Comparison of ENCODE assay signal across 25 cellular contexts in the genomic region with DNA sequence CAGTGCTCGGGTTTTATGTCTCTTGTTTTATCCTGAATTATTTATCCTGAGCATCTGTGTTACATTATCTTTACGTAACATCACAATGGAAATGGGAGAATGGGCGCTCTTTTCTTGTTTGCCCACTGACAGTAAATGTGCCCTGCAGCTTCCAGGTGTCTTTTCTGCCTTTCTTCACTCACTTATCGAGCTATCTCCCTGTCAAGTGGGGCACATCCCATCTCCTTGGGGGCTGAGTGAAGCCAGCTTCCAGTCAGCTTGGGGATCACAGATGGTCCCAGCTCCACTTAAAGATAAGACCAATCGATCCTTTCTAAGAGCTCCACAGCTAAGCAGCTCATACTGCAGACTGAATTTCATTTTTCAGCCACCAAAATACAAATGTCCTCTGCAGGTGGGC.
"Had no signal": no experiment of that assay in that cellular context is flagged by ENCODE, and none has a peak within 500 bp of the region (broad histone marks: within the 10 kb centered on the region; RNA-seq: fewer than 3 reads in every experiment).

No MANE protein-coding gene starts in this region.

- H3K4me1 ChIP-seq: ascending aorta, breast epithelium, colonic mucosa, heart right ventricle had no signal

- H3K9me3 ChIP-seq: colonic mucosa had no signal

- H3K27ac ChIP-seq: ascending aorta, breast epithelium, cardiac muscle cell, colonic mucosa, heart right ventricle, hepatocyte had no signal

- H3K36me3 ChIP-seq: ascending aorta, breast epithelium, cardiac muscle cell, colonic mucosa, heart right ventricle had no signal

- H3K4me3 ChIP-seq: ascending aorta, breast epithelium, cardiac muscle cell, colonic mucosa, heart right ventricle, hepatocyte had no signal

- ATAC-seq: activated naive CD4-positive, alpha-beta T cell treated with anti-CD3 and anti-CD28 coated beads, Interleukin-2, amount 50 U/mL, for 72 hours; activated T-cell treated with anti-CD3 and anti-CD28 coated beads, Interleukin-2, amount 50 U/mL, for 4 hours; activated T-helper 17 cell treated with anti-CD3 and anti-CD28 coated beads, Interleukin-2, amount 50 U/mL, for 72 hours; esophagus mucosa; heart right ventricle; T-helper 17 cell; WTC11 had no signal

- H2AFZ ChIP-seq: hepatocyte had no signal

- H3K79me2 ChIP-seq: hepatocyte had no signal

- DNase-seq: activated CD4-positive, alpha-beta memory T cell treated with anti-CD3 and anti-CD28 coated beads, Interleukin-2, amount 10 ng/mL, durations not matched to agents 7 days and 5 days; activated CD4-positive, alpha-beta T cell treated with anti-CD3 and anti-CD28 coated beads for 1 hour; activated CD4-positive, alpha-beta T cell treated with anti-CD3 and anti-CD28 coated beads for 4 hours; activated CD4-positive, alpha-beta T cell treated with anti-CD3 and anti-CD28 coated beads, Interleukin-2, amount 10 ng/mL, durations not matched to agents 7 days and 5 days; activated CD4-positive, alpha-beta T cell treated with anti-CD3 and anti-CD28 coated beads, Interleukin-2, amount 50 U/mL, for 4 hours; activated effector memory CD4-positive, alpha-beta T cell treated with Interleukin-2 at 50 U/mL for 16 hours; activated naive CD4-positive, alpha-beta T cell treated with anti-CD3 and anti-CD28 coated beads, Interleukin-2, amount 10 ng/mL, durations not matched to agents 7 days and 5 days; activated naive CD8-positive, alpha-beta T cell treated with anti-CD3 and anti-CD28 coated beads, Interleukin-2, amount 10 ng/mL, durations not matched to agents 7 days and 5 days; activated T-cell treated with anti-CD3 and anti-CD28 coated beads, Interleukin-2, amount 50 U/mL, for 4 hours; central memory CD4-positive, alpha-beta T cell; cerebellar nuclear complex; colonic mucosa; effector CD8-positive, alpha-beta T cell; foreskin fibroblast; heart right ventricle; T-helper 17 cell; T1000 had no signal

- H3K4me2 ChIP-seq: hepatocyte had no signal

- H3K27me3 ChIP-seq: ascending aorta, breast epithelium, cardiac muscle cell, colonic mucosa, heart right ventricle, hepatocyte had no signal
